Comparison of ENCODE assay signal across 8 cellular contexts in genomic region chr16:154223-155030, GRCh38. TPM values are rescaled to one million over a fixed set of nuclear protein-coding genes. Genes with fewer than 3 reads are reported as not detected.
DNase-seq lines count a peak whose midpoint lies in the region; ATAC-seq and TF ChIP-seq lines count a peak whose summit lies in the region.

No MANE protein-coding gene starts in this region.

- H3K4me1 ChIP-seq in right atrium auricular region = peaks cover 0 to 10% of the 10 kb centered on the region in 2 donors

- no peaks in the 10 kb centered on the region for H3K9me3 ChIP-seq in right atrium auricular region

- CTCF ChIA-PET in activated naive CD4-positive, alpha-beta T cell treated with anti-CD3 and anti-CD28 coated beads, Interleukin-2, amount 10 ng/mL, durations not matched to agents 7 days and 5 days (lab: Charles Lee) = no interaction called here

- no peak overlapping the region for H3K27ac Mint-ChIP-seq in activated naive CD4-positive, alpha-beta T cell treated with anti-CD3 and anti-CD28 coated beads, Interleukin-2, amount 10 ng/mL, durations not matched to agents 7 days and 5 days

- H3K4me3 Mint-ChIP-seq in activated naive CD4-positive, alpha-beta T cell treated with anti-CD3 and anti-CD28 coated beads, Interleukin-2, amount 10 ng/mL, durations not matched to agents 7 days and 5 days = peak overlapping the region; percentile 53

- no peak overlapping the region for H3K27ac ChIP-seq in right atrium auricular region

- no peaks in the 10 kb centered on the region for H3K36me3 Mint-ChIP-seq in activated naive CD4-positive, alpha-beta T cell treated with anti-CD3 and anti-CD28 coated beads, Interleukin-2, amount 10 ng/mL, durations not matched to agents 7 days and 5 days

- H3K27me3 ChIP-seq in right atrium auricular region = no peaks in the 10 kb centered on the region

- peaks cover 71% of the 10 kb centered on the region for H3K27me3 Mint-ChIP-seq in activated naive CD4-positive, alpha-beta T cell treated with anti-CD3 and anti-CD28 coated beads, Interleukin-2, amount 10 ng/mL, durations not matched to agents 7 days and 5 days

- H3K36me3 ChIP-seq in right atrium auricular region = no peaks in the 10 kb centered on the region

- H3K4me1 Mint-ChIP-seq in activated naive CD4-positive, alpha-beta T cell treated with anti-CD3 and anti-CD28 coated beads, Interleukin-2, amount 10 ng/mL, durations not matched to agents 7 days and 5 days = peaks cover 11% of the 10 kb centered on the region

- H3K4me3 ChIP-seq in right atrium auricular region (peak overlapping the region; percentile 26 to 55), skeletal muscle cell (ENCODE audit: low read depth, low read length) (peak overlapping the region; percentile 54)

- no peak for ATAC-seq in HG03175 (IDR thresholded peaks at IDR 0.05; ENCODE audit: unreplicated experiment)
- no peak for ATAC-seq in GM18861 (IDR thresholded peaks at IDR 0.05; ENCODE audit: unreplicated experiment)

- peak; percentile 22 for DNase-seq in stimulated activated CD4-positive, alpha-beta T cell treated with anti-CD3 and anti-CD28 coated beads, Interleukin-1b, Interleukin-23, amount 100 ng/mL, for 48 hours
- no peak for DNase-seq in stimulated activated CD4-positive, alpha-beta T cell treated with anti-CD3 and anti-CD28 coated beads, Interleukin-2, amount 100 ng/mL, for 48 hours
- peak; percentile 36 for DNase-seq in activated naive CD4-positive, alpha-beta T cell treated with anti-CD3 and anti-CD28 coated beads, Interleukin-2, amount 10 ng/mL, durations not matched to agents 7 days and 5 days
- DNase-seq in right atrium auricular region (ENCODE audit: low spot score) (no peak), skeletal muscle cell (ENCODE audit: low read depth) (no peak), middle frontal gyrus (ENCODE audit: extremely low spot score, low spot score) (no peak)

- H3K9me3 Mint-ChIP-seq in activated naive CD4-positive, alpha-beta T cell treated with anti-CD3 and anti-CD28 coated beads, Interleukin-2, amount 10 ng/mL, durations not matched to agents 7 days and 5 days = no peaks in the 10 kb centered on the region

- no peak for TF ChIP-seq CTCF in right atrium auricular region (IDR thresholded peaks at IDR 0.05)

RNA-seq across cellular contexts. Expression of gene HBZ, which starts 2.0 kb away (rescaled TPM):
- total RNA-seq in right atrium auricular region = not detected

RNA-seq across cellular contexts. Expression of gene HBM, which starts 11.4 kb away (rescaled TPM):
- 1 to 10 TPM in 1 of 2 donors, not detected in 1; 1.2 TPM for total RNA-seq in right atrium auricular region

RNA-seq across cellular contexts. Expression of gene NPRL3, which starts 16.0 kb away (rescaled TPM):
- 10 to 100 TPM; 10.8 to 22.2 TPM for total RNA-seq in right atrium auricular region

RNA-seq across cellular contexts. Expression of gene HBA2, which starts 18.2 kb away (rescaled TPM):
- 1,000 to 10,000 TPM; 2,977 to 3,226 TPM for total RNA-seq in right atrium auricular region

RNA-seq across cellular contexts. Expression of gene HBA1, which starts 22.1 kb away (rescaled TPM):
- total RNA-seq in right atrium auricular region = 1,000 to 10,000 TPM; 1,094 to 1,137 TPM

Comparison
In these comparisons a context has a peak if more than half of its experiments do, and no peak if none do; other contexts are left out.
1. DNase-seq: peak in stimulated activated CD4-positive, alpha-beta T cell treated with anti-CD3 and anti-CD28 coated beads, Interleukin-1b, Interleukin-23, amount 100 ng/mL, for 48 hours (single experiment) and activated naive CD4-positive, alpha-beta T cell treated with anti-CD3 and anti-CD28 coated beads, Interleukin-2, amount 10 ng/mL, durations not matched to agents 7 days and 5 days (single experiment); none in stimulated activated CD4-positive, alpha-beta T cell treated with anti-CD3 and anti-CD28 coated beads, Interleukin-2, amount 100 ng/mL, for 48 hours (0 of 2), right atrium auricular region (single experiment), skeletal muscle cell (single experiment) and middle frontal gyrus (single experiment).